8 cellular contexts compared by ENCODE assay signal in genomic region chr7:75359542-75359848, GRCh38. TPM values are rescaled to one million over a fixed set of nuclear protein-coding genes. Genes with fewer than 3 reads are reported as not detected.
DNase-seq lines count a peak whose midpoint lies in the region; ATAC-seq and TF ChIP-seq lines count a peak whose summit lies in the region.
"Not testable (repeated sequence)": the region's sequence is repeated elsewhere in the genome, so short reads cannot be mapped to it uniquely, and the experiment has no call there.

No MANE protein-coding gene starts in this region.

- not testable (repeated sequence) for H3K36me3 Mint-ChIP-seq in activated CD4-positive, alpha-beta T cell treated with anti-CD3 and anti-CD28 coated beads for 36 hours (ENCODE audit: low read depth)

- not testable (repeated sequence) for H3K9me3 ChIP-seq in breast epithelium, left lung

- H3K27me3 Mint-ChIP-seq in activated CD4-positive, alpha-beta T cell treated with anti-CD3 and anti-CD28 coated beads for 36 hours; stimulated activated naive CD8-positive, alpha-beta T cell treated with anti-CD3 and anti-CD28 coated beads, Interleukin-15, amount 100 ng/mL, for 72 hours: not testable (repeated sequence)

- intact Hi-C loops in activated CD4-positive, alpha-beta T cell treated with anti-CD3 and anti-CD28 coated beads for 36 hours (cut with DNase I, micrococcal nuclease); breast epithelium (cut with DNase I; ENCODE audit: low total_unique reads); left lung (cut with DNase I): not testable (repeated sequence)

- not testable (repeated sequence) for H3K27ac Mint-ChIP-seq in activated CD4-positive, alpha-beta T cell treated with anti-CD3 and anti-CD28 coated beads for 36 hours; stimulated activated naive CD8-positive, alpha-beta T cell treated with anti-CD3 and anti-CD28 coated beads, Interleukin-15, amount 100 ng/mL, for 72 hours

- not testable (repeated sequence) for H3K9me3 Mint-ChIP-seq in activated CD4-positive, alpha-beta T cell treated with anti-CD3 and anti-CD28 coated beads for 36 hours (ENCODE audit: low read depth); stimulated activated naive CD8-positive, alpha-beta T cell treated with anti-CD3 and anti-CD28 coated beads, Interleukin-15, amount 100 ng/mL, for 72 hours

- peak overlapping the region in 2 of 3 donors; percentile 33 to 47 for H3K4me3 ChIP-seq in breast epithelium
- H3K4me3 ChIP-seq in left lung: peak overlapping the region in 1 of 2 donors; percentile 32

- not testable (repeated sequence) for H3K36me3 ChIP-seq in breast epithelium, left lung

- peak; percentile 9 for DNase-seq in activated CD4-positive, alpha-beta T cell treated with anti-CD3 and anti-CD28 coated beads for 36 hours
- not testable (repeated sequence) for DNase-seq in breast epithelium (ENCODE audit: low spot score in 2 of 2); left lung
- peak in 1 of 2 donors; percentile 26 for DNase-seq in stimulated activated naive CD8-positive, alpha-beta T cell treated with anti-CD3 and anti-CD28 coated beads, Interleukin-15, amount 100 ng/mL, for 72 hours

- not testable (repeated sequence) for H3K27me3 ChIP-seq in breast epithelium, left lung

- not testable (repeated sequence) for TF ChIP-seq CTCF in C4-2B (conservative IDR thresholded peaks at IDR 0.05); breast epithelium (IDR thresholded peaks at IDR 0.05); left lung (IDR thresholded peaks at IDR 0.05)

- H3K27ac ChIP-seq in C4-2B (peak overlapping the region; percentile 58), left lung (peak overlapping the region in 1 of 2 donors; percentile 48)
- H3K27ac ChIP-seq in breast epithelium: not testable (repeated sequence)

- peak; percentile 45 for ATAC-seq in GM21367 (IDR thresholded peaks at IDR 0.05; ENCODE audit: unreplicated experiment)
- ATAC-seq in HG02884 (IDR thresholded peaks at IDR 0.05; ENCODE audit: unreplicated experiment): peak; percentile 40
- peak; percentile 51 for ATAC-seq in HG03571 (IDR thresholded peaks at IDR 0.05; ENCODE audit: unreplicated experiment)
- peak; percentile 14 for ATAC-seq in activated CD4-positive, alpha-beta T cell treated with anti-CD3 and anti-CD28 coated beads for 36 hours
- ATAC-seq in left lung: peak; percentile 89
- peak; percentile 45 for ATAC-seq in stimulated activated naive CD8-positive, alpha-beta T cell treated with anti-CD3 and anti-CD28 coated beads, Interleukin-15, amount 100 ng/mL, for 72 hours

- CTCF ChIA-PET in activated CD4-positive, alpha-beta T cell treated with anti-CD3 and anti-CD28 coated beads for 36 hours (lab: Charles Lee): not testable (repeated sequence)

- POLR2A ChIA-PET in activated CD4-positive, alpha-beta T cell treated with anti-CD3 and anti-CD28 coated beads for 36 hours (lab: Charles Lee): not testable (repeated sequence)

- TF ChIP-seq POLR2A in breast epithelium (IDR thresholded peaks at IDR 0.05): not testable (repeated sequence)

- H3K4me1 Mint-ChIP-seq in activated CD4-positive, alpha-beta T cell treated with anti-CD3 and anti-CD28 coated beads for 36 hours; stimulated activated naive CD8-positive, alpha-beta T cell treated with anti-CD3 and anti-CD28 coated beads, Interleukin-15, amount 100 ng/mL, for 72 hours: not testable (repeated sequence)

- H3K4me1 ChIP-seq in breast epithelium, left lung: not testable (repeated sequence)

- peak overlapping the region; percentile 78 for H3K4me3 Mint-ChIP-seq in activated CD4-positive, alpha-beta T cell treated with anti-CD3 and anti-CD28 coated beads for 36 hours
- not testable (repeated sequence) for H3K4me3 Mint-ChIP-seq in stimulated activated naive CD8-positive, alpha-beta T cell treated with anti-CD3 and anti-CD28 coated beads, Interleukin-15, amount 100 ng/mL, for 72 hours

RNA-seq across cellular contexts. Expression of gene TRIM73, which starts 35.9 kb away (rescaled TPM):
- total RNA-seq in activated CD4-positive, alpha-beta T cell treated with anti-CD3 and anti-CD28 coated beads for 36 hours: 1 to 10 TPM; 2.0 to 3.6 TPM
- total RNA-seq in breast epithelium (1 to 10 TPM; 2.2 to 5.6 (median 4.8) TPM), left lung (1 to 10 TPM; 2.0 to 2.8 TPM)

Comparison
In these comparisons a context has a peak if more than half of its experiments do, and no peak if none do; other contexts are left out.
1. ATAC-seq: peak in every context shown above with its lines; median percentile 89 in left lung; 51 in HG03571; 45 in GM21367; 45 in stimulated activated naive CD8-positive, alpha-beta T cell treated with anti-CD3 and anti-CD28 coated beads, Interleukin-15, amount 100 ng/mL, for 72 hours; 40 in HG02884; 14 in activated CD4-positive, alpha-beta T cell treated with anti-CD3 and anti-CD28 coated beads for 36 hours.